Comparison of ENCODE assay signal across 19 cellular contexts in genomic region chr10:124197301-124198148, GRCh38.
DNase-seq lines count a peak whose midpoint lies in the region; FAIRE-seq and TF ChIP-seq lines count a peak whose summit lies in the region.
"Had no signal": no experiment of that assay in that cellular context is flagged by ENCODE, and none has a peak within 500 bp of the region (broad histone marks: within the 10 kb centered on the region; RNA-seq: fewer than 3 reads in every experiment).

No MANE protein-coding gene starts in this region.

- no peaks in the 10 kb centered on the region for H3K4me1 ChIP-seq in astrocyte (ENCODE audit: insufficient read depth, low read length)
- H3K4me1 ChIP-seq: prostate gland had no signal

- H3K27me3 ChIP-seq in astrocyte (ENCODE audit: insufficient read depth, low read length), result peaks cover 3% of the 10 kb centered on the region

- H3K79me2 ChIP-seq in astrocyte (ENCODE audit: insufficient read depth, low read length), result no peaks in the 10 kb centered on the region

- no peak overlapping the region for H3K9ac ChIP-seq in astrocyte (ENCODE audit: low read length)

- peak overlapping the region; percentile 53 for H2AFZ ChIP-seq in astrocyte (ENCODE audit: low read depth, low read length)

- DNase-seq in astrocyte (ENCODE audit: low read depth), result no peak
- peak; percentile 49 for DNase-seq in globus pallidus (ENCODE audit: low spot score)
- peak in 38 of 56 donors; percentile 5 to 66 (median 26) for DNase-seq in nucleus accumbens (lab: John Stamatoyannopoulos, UW)
- DNase-seq in stimulated activated CD4-positive, alpha-beta T cell treated with anti-CD3 and anti-CD28 coated beads, Interleukin-15, amount 100 ng/mL, for 24 hours, result no peak
- DNase-seq in GM12891 (ENCODE audit: insufficient read length, low spot score), result no peak
- DNase-seq in stimulated activated CD4-positive, alpha-beta T cell treated with anti-CD3 and anti-CD28 coated beads, Interleukin-4, amount 100 ng/mL, for 1 hour, result no peak
- DNase-seq in NCI-H1417 treated with DMSO at 0.1 percent for 48 hours (lab: John Stamatoyannopoulos, UW), result no peak
- DNase-seq: activated CD4-positive, alpha-beta T cell treated with anti-CD3 and anti-CD28 coated beads, Interleukin-2, amount 10 ng/mL, durations not matched to agents 24 days and 14 days; GDM1; H9; Kasumi-1; NCI-H146; NCI-H526 treated with DMSO at 0.1 percent for 48 hours had no signal

- H3K27ac Mint-ChIP-seq in astrocyte (ENCODE audit: unreplicated experiment), result no peak overlapping the region
- H3K27ac Mint-ChIP-seq: activated CD4-positive, alpha-beta T cell treated with anti-CD3 and anti-CD28 coated beads, Interleukin-2, amount 10 ng/mL, durations not matched to agents 24 days and 14 days; CD8-positive, alpha-beta T cell; memory B cell; stimulated activated naive CD8-positive, alpha-beta T cell treated with anti-CD3 and anti-CD28 coated beads, Interleukin-15, Interleukin-2, amounts not matched to agents 100 ng/mL and 50 ng/mL, for 24 hours had no signal

- no peaks in the 10 kb centered on the region for H3K9me3 ChIP-seq in astrocyte (ENCODE audit: insufficient read depth, low read depth, low read length)
- H3K9me3 ChIP-seq: prostate gland had no signal

- no peaks in the 10 kb centered on the region for H3K9me3 Mint-ChIP-seq in astrocyte (ENCODE audit: unreplicated experiment)
- H3K9me3 Mint-ChIP-seq: activated CD4-positive, alpha-beta T cell treated with anti-CD3 and anti-CD28 coated beads, Interleukin-2, amount 10 ng/mL, durations not matched to agents 24 days and 14 days; CD8-positive, alpha-beta T cell; memory B cell; stimulated activated naive CD8-positive, alpha-beta T cell treated with anti-CD3 and anti-CD28 coated beads, Interleukin-15, Interleukin-2, amounts not matched to agents 100 ng/mL and 50 ng/mL, for 24 hours had no signal

- FAIRE-seq in astrocyte (lab: Jason Lieb, UNC) (no peak), GM12891 (lab: Jason Lieb, UNC) (no peak)
- FAIRE-seq: bronchial epithelial cell had no signal

- no peaks in the 10 kb centered on the region for H4K20me1 ChIP-seq in astrocyte (ENCODE audit: insufficient read depth, low read length)

- peaks cover 33% of the 10 kb centered on the region for H3K27me3 Mint-ChIP-seq in astrocyte (ENCODE audit: low read depth, unreplicated experiment)

- no peak overlapping the region for H3K4me3 Mint-ChIP-seq in astrocyte (ENCODE audit: unreplicated experiment)
- H3K4me3 Mint-ChIP-seq: activated CD4-positive, alpha-beta T cell treated with anti-CD3 and anti-CD28 coated beads, Interleukin-2, amount 10 ng/mL, durations not matched to agents 24 days and 14 days; CD8-positive, alpha-beta T cell; H9; memory B cell; stimulated activated naive CD8-positive, alpha-beta T cell treated with anti-CD3 and anti-CD28 coated beads, Interleukin-15, Interleukin-2, amounts not matched to agents 100 ng/mL and 50 ng/mL, for 24 hours had no signal

- no peak for TF ChIP-seq POLR2A in GM12891 (IDR thresholded peaks at IDR 0.05; ENCODE audit: low read depth, low read length)

- H3K27ac ChIP-seq in astrocyte (ENCODE audit: low read depth, low read length) (no peak overlapping the region), temporal lobe (ENCODE audit: low read depth, low read length) (peak overlapping the region; percentile 25)
- H3K27ac ChIP-seq: prostate gland had no signal

- no peak for TF ChIP-seq CTCF in astrocyte (IDR thresholded peaks at IDR 0.05; ENCODE audit: insufficient read depth, low read depth, low read length)

- no peaks in the 10 kb centered on the region for H3K4me1 Mint-ChIP-seq in astrocyte (ENCODE audit: low read depth, unreplicated experiment)

- no peak overlapping the region for H3K4me2 ChIP-seq in astrocyte (ENCODE audit: low read length)

- H3K4me3 ChIP-seq in astrocyte (ENCODE audit: insufficient read depth, low read depth, low read length), result no peak overlapping the region
- H3K4me3 ChIP-seq: prostate gland had no signal

- H3K36me3 Mint-ChIP-seq in astrocyte (ENCODE audit: low read depth, unreplicated experiment), result peaks cover 1% of the 10 kb centered on the region
- H3K36me3 Mint-ChIP-seq: CD8-positive, alpha-beta T cell had no signal

- H3K36me3 ChIP-seq in astrocyte (ENCODE audit: insufficient read depth, low read length), result no peaks in the 10 kb centered on the region
- H3K36me3 ChIP-seq: prostate gland had no signal

TF ChIP-seq in GM12891, 5 proteins besides CTCF, POLR2A, EP300 and RAD21:
- no peak for TF ChIP-seq POLR2AphosphoS5 (IDR thresholded peaks at IDR 0.05; ENCODE audit: low read depth, low read length)
- TF ChIP-seq TAF1 (IDR thresholded peaks at IDR 0.05; ENCODE audit: low read depth, low read length), result no peak
- no peak for TF ChIP-seq SPI1 (IDR thresholded peaks at IDR 0.05; ENCODE audit: low read depth, low read length)
- no peak for TF ChIP-seq POU2F2 (IDR thresholded peaks at IDR 0.05; ENCODE audit: low read depth, low read length)
- TF ChIP-seq PAX5 (IDR thresholded peaks at IDR 0.05; ENCODE audit: insufficient read depth, low read length, severe bottlenecking), result no peak

Comparison
In these comparisons a context has a peak if more than half of its experiments do, and no peak if none do; other contexts are left out.
1. DNase-seq: peak in globus pallidus (single experiment) and nucleus accumbens (38 of 56); none in astrocyte (single experiment), stimulated activated CD4-positive, alpha-beta T cell treated with anti-CD3 and anti-CD28 coated beads, Interleukin-15, amount 100 ng/mL, for 24 hours (single experiment), GM12891 (single experiment), stimulated activated CD4-positive, alpha-beta T cell treated with anti-CD3 and anti-CD28 coated beads, Interleukin-4, amount 100 ng/mL, for 1 hour (single experiment) and NCI-H1417 treated with DMSO at 0.1 percent for 48 hours (single experiment).